Comparison of ENCODE assay signal across 8 cellular contexts in genomic region chr2:9842487-9843228, GRCh38. TPM values are rescaled to one million over a fixed set of nuclear protein-coding genes. Genes with fewer than 3 reads are reported as not detected.
DNase-seq lines count a peak whose midpoint lies in the region; ATAC-seq, FAIRE-seq and TF ChIP-seq lines count a peak whose summit lies in the region.

No MANE protein-coding gene starts in this region.

- no peaks in the 10 kb centered on the region for H3K9me3 Mint-ChIP-seq in T-cell

- no peaks in the 10 kb centered on the region for H3K27me3 Mint-ChIP-seq in T-cell

- peak overlapping the region; percentile 84 to 93 for H3K27ac Mint-ChIP-seq in T-cell

- H3K36me3 Mint-ChIP-seq in T-cell, result peaks cover 21% of the 10 kb centered on the region

- DNase-seq in GM12865 (ENCODE audit: low read depth) (no peak), T-cell (peak in 1 of 34 experiments; percentile 2), fibroblast of the aortic adventitia (ENCODE audit: low read depth) (no peak), retinal pigment epithelial cell (ENCODE audit: low read depth) (no peak), urothelium cell line (ENCODE audit: low spot score) (no peak), GM19238 (ENCODE audit: insufficient read length, low spot score) (no peak), NCI-H82 treated with DMSO at 0.1 percent for 48 hours (lab: John Stamatoyannopoulos, UW; ENCODE audit: unreplicated experiment) (no peak), DMS153 (lab: John Stamatoyannopoulos, UW) (no peak)

- peaks cover 41 to 45% (median 41%) of the 10 kb centered on the region in 3 donors for H3K4me1 Mint-ChIP-seq in T-cell

- CTCF ChIA-PET in T-cell (lab: Charles Lee), result interaction anchor here (0.6 to 2.4 kb wide), 9 partner anchors 27 to 1005 kb away, joined by 3 to 10 read pairs (median 4); no protein-coding TSS in a partner anchor

- H3K4me3 ChIP-seq in GM12865 (ENCODE audit: low read depth, low read length) (peak overlapping the region; percentile 91), fibroblast of the aortic adventitia (ENCODE audit: low read depth, low read length) (peak overlapping the region; percentile 79), retinal pigment epithelial cell (ENCODE audit: low read length) (peak overlapping the region; percentile 90)

- peak overlapping the region; percentile 91 to 96 (median 92) for H3K4me3 Mint-ChIP-seq in T-cell

- no peak for ATAC-seq in T-cell (replicated peaks in 1 of 4)

- no peak for FAIRE-seq in urothelium cell line (lab: Jason Lieb, UNC)

- POLR2A ChIA-PET in T-cell (lab: Charles Lee), result interaction anchor here (0.6 to 0.9 kb wide), 5 partner anchors 25 to 539 kb away, joined by 3 read pairs; partner anchors contain the start of gene YWHAQ (in 1 of the 2)

- TF ChIP-seq CTCF in GM12865 (IDR thresholded peaks at IDR 0.05; ENCODE audit: insufficient read depth, low read depth, low read length, missing control alignments) (no peak), fibroblast of the aortic adventitia (IDR thresholded peaks at IDR 0.05; ENCODE audit: insufficient read depth, low read length) (no peak), retinal pigment epithelial cell (conservative IDR thresholded peaks at IDR 0.05; ENCODE audit: low read depth, low read length) (no peak)

RNA-seq across cellular contexts. Expression of gene TAF1B, which starts 0.6 kb away (rescaled TPM):
- total RNA-seq in T-cell, result 10 to 100 TPM in 4 of 5 donors, 1 to 10 TPM in 1; 9.2 to 21.7 (median 15.2) TPM
- 44.0 and 49.3 TPM in 2 replicates for total RNA-seq in fibroblast of the aortic adventitia (ENCODE audit: low replicate concordance)
